ENCODE assay signal across 1 cellular context in the genomic region with DNA sequence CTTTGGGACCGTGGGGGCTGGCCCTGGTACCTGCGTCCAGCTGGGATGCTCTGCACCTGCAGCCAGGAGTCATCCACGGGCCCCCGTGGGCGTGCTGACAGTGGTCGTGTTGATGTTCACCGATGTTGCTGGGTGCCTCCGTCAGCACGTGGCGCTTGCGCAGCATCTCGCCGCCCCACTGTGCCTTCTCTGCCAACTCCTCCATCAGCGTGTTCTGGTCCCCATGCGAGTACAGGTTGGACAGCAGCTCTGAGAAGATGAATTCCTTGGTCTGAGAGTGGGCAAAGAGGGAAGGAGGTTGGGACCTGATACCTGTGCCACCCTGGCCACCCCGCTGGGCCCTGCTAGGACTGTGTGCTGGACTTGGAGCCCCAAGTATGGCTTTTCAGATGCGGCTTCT.
TF ChIP-seq lines count a peak whose summit lies in the region.

No MANE protein-coding gene starts in this region.

TF ChIP-seq in HepG2, 621 proteins besides CTCF, POLR2A, EP300 and RAD21 (continued from another document):
- TF ChIP-seq CBX2 (IDR thresholded peaks at IDR 0.05; ENCODE audit: low read depth, low read length) (no peak), CBX2 (CRISPR knock-in tag; IDR thresholded peaks at IDR 0.05; ENCODE audit: low read depth) (no peak), NKX3-1 (CRISPR knock-in tag; IDR thresholded peaks at IDR 0.05) (no peak), DPF2 (CRISPR knock-in tag; IDR thresholded peaks at IDR 0.05; ENCODE audit: borderline replicate concordance, low read depth) (no peak), HHEX (CRISPR knock-in tag; IDR thresholded peaks at IDR 0.05) (no peak), TEF (CRISPR knock-in tag; IDR thresholded peaks at IDR 0.05) (no peak), FOXA1 (IDR thresholded peaks at IDR 0.05) (no peak), FOXA1 (CRISPR knock-in tag; IDR thresholded peaks at IDR 0.05) (no peak), NR2F2 (IDR thresholded peaks at IDR 0.05; ENCODE audit: borderline replicate concordance, low read depth) (no peak), U2AF2 (IDR thresholded peaks at IDR 0.05; ENCODE audit: low read depth, low read length) (no peak)
TF ChIP-seq in HepG2: peak in this region for 0.
